ENCODE assay signal across 8 cellular contexts in the genomic region with DNA sequence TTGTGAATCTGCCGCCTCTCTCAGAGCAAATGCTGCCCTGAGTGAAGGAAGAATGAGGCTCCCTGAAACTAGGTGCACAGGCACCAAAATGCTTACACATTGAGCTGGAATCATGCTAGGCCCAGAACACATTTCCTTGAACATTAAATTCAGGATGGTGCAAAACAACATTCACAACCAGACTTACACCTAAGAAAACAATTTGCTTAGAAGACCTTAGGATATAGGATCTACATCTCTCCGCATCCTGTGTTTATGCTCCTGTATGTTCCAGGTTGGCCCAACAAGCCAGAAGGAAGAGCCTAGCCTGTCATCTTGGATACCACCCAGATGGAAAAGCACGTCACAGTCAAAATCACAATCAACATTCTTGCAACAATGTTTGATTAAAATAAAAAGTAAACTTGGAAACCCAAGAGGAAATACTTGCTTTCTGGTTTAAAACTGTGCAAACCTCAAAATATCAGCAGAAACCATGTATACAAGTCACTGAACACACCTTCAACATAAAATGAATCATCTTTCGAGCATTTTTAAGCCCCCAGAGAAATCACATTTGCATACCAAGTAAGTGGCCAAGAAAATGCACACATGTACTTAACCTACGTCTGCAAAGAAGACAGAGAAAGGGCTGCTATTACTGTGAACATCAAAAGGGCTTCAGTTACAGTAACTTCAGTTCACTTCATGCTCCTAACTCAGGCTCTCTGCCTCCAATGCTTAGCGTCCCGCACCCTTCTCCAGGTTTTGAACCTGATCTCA. TPM values are rescaled to one million over a fixed set of nuclear protein-coding genes. Genes with fewer than 3 reads are reported as not detected.
DNase-seq lines count a peak whose midpoint lies in the region; ATAC-seq, FAIRE-seq and TF ChIP-seq lines count a peak whose summit lies in the region.

No MANE protein-coding gene starts in this region.

- H4K20me1 ChIP-seq in PC-3 (ENCODE audit: low read length), result peaks cover 34% of the 10 kb centered on the region

- H3K9ac ChIP-seq in PC-3 (ENCODE audit: low read length) (peak overlapping the region; percentile 78), endocrine pancreas (ENCODE audit: control insufficient read depth, insufficient read depth, low read length) (no peak overlapping the region)

- ATAC-seq in PC-3, result no peak
- ATAC-seq in pancreas, result no peak

- H3K4me1 ChIP-seq in HAP-1, result peaks cover 9% of the 10 kb centered on the region
- peaks cover 69% of the 10 kb centered on the region for H3K4me1 ChIP-seq in PC-3 (ENCODE audit: insufficient read depth, low read length)
- no peaks in the 10 kb centered on the region for H3K4me1 ChIP-seq in endocrine pancreas (ENCODE audit: control insufficient read depth, insufficient read depth, low read length)
- peaks cover 0 to 11% (median 0%) of the 10 kb centered on the region in 3 donors for H3K4me1 ChIP-seq in pancreas

- H3K79me2 ChIP-seq in PC-3 (ENCODE audit: low read length), result peaks cover 61% of the 10 kb centered on the region

- WGBS in pancreas, 2 donors, result 23% methylated on average over 7 of the region's 7 CpGs

- peak overlapping the region; percentile 89 for H3K4me2 ChIP-seq in PC-3 (ENCODE audit: low read length)

- intact Hi-C loops in PC-3 (cut with micrococcal nuclease) (loop anchor here (1.0 to 2.0 kb wide), 3 partner anchors 9 to 140 kb away; no protein-coding TSS in a partner anchor), pancreas (cut with DNase I) (loop anchor here in 1 of 3 donors (10.0 kb wide), 1 partner anchor 104 kb away; no protein-coding TSS in a partner anchor)

- H3K9me3 ChIP-seq in HAP-1 (no peaks in the 10 kb centered on the region), PC-3 (ENCODE audit: low read length) (no peaks in the 10 kb centered on the region), endocrine pancreas (ENCODE audit: control insufficient read depth, low read length) (no peaks in the 10 kb centered on the region), pancreas (no peaks in the 10 kb centered on the region)

- no peak for TF ChIP-seq CTCF in PC-3 (conservative IDR thresholded peaks at IDR 0.05; ENCODE audit: low read depth, low read length)
- TF ChIP-seq CTCF in pancreas (IDR thresholded peaks at IDR 0.05), result no peak

- TSS peak; percentile 31 for BruUV-seq in PC-3 (replicated peaks; lab: Mats Ljungman, UMichigan)

- H3K27ac ChIP-seq in PC-3 (ENCODE audit: low read length) (peak overlapping the region; percentile 69), pancreas (peak overlapping the region in 3 of 4 donors; percentile 75 to 95 (median 94))

- POLR2A ChIA-PET in PC-3 (lab: Charles Lee; ENCODE audit: unreplicated experiment), result interaction anchor here (0.5 kb wide), 1 partner anchor 1026 kb away, joined by 4 read pairs; no protein-coding TSS in a partner anchor

- DNase-seq in NOMO-1 treated with DMSO at 0.1 percent for 48 hours (lab: John Stamatoyannopoulos, UW; ENCODE audit: unreplicated experiment) (peak; percentile 19), NOMO-1 treated with dmso at 0.1 percent for 144 hours (lab: John Stamatoyannopoulos, UW; ENCODE audit: unreplicated experiment) (no peak), HAP-1 (ENCODE audit: low spot score in 2 of 2) (peak in 1 of 2 experiments; percentile 18), PC-3 (peak; percentile 64), pancreas (no peak), HuH-7.5 (ENCODE audit: low spot score) (no peak), NCI-H774 (lab: John Stamatoyannopoulos, UW) (no peak)

- CTCF ChIA-PET in PC-3 (lab: Charles Lee), result interaction anchor here (1.0 kb wide), 1 partner anchor 96 kb away, joined by 5 read pairs; no protein-coding TSS in a partner anchor

- H2AFZ ChIP-seq in PC-3 (ENCODE audit: low read length), result peak overlapping the region; percentile 73; the same call in 1 of the 2 replicates

- no peaks in the 10 kb centered on the region for H3K9me2 ChIP-seq in PC-3 (replicated peaks; ENCODE audit: low read length)

- H3K27me3 ChIP-seq in HAP-1 (ENCODE audit: low read depth) (no peaks in the 10 kb centered on the region), PC-3 (ENCODE audit: low read length) (no peaks in the 10 kb centered on the region), endocrine pancreas (ENCODE audit: control insufficient read depth, insufficient read depth, low read length) (peaks cover 3% of the 10 kb centered on the region), pancreas (no peaks in the 10 kb centered on the region)

- no peaks in the 10 kb centered on the region for H3K36me3 ChIP-seq in HAP-1 (replicated peaks)
- peaks cover 19% of the 10 kb centered on the region for H3K36me3 ChIP-seq in PC-3 (ENCODE audit: low read depth, low read length)
- H3K36me3 ChIP-seq in endocrine pancreas (ENCODE audit: control insufficient read depth, insufficient read depth, low read length), result no peaks in the 10 kb centered on the region
- peaks cover 0 to 15% (median 0%) of the 10 kb centered on the region in 3 donors for H3K36me3 ChIP-seq in pancreas

- H3F3A ChIP-seq in PC-3 (ENCODE audit: low read length, unreplicated experiment), result peaks cover 6% of the 10 kb centered on the region

- FAIRE-seq in pancreas (lab: Jason Lieb, UNC), result no peak

- in situ Hi-C loops in HAP-1 (cut with MboI; ENCODE audit: low sequenced_read_pairs), result loop anchor here (25.0 kb wide), 1 partner anchor 602 kb away; no protein-coding TSS in a partner anchor

- H3K4me3 ChIP-seq in HAP-1 (peak overlapping the region; percentile 54), PC-3 (ENCODE audit: low read length) (peak overlapping the region; percentile 91), endocrine pancreas (ENCODE audit: control insufficient read depth, insufficient read depth, low read length) (peak overlapping the region; percentile 45), pancreas (peak overlapping the region; percentile 64 to 81 (median 78))

RNA-seq across cellular contexts. Expression of a gene that starts 1.6 kb away (rescaled TPM):
- total RNA-seq in PC-3 (2014; rRNA removed), result 24.5 TPM in 2 replicates
- 10 to 100 TPM; 21.4 to 63.1 (median 28.5) TPM for total RNA-seq in pancreas
- polyA plus RNA-seq in pancreas, result 10 to 100 TPM; 21.3 to 26.3 TPM

RNA-seq across cellular contexts. Expression of a gene that starts 46.1 kb away (rescaled TPM):
- 91.5 and 131 TPM in 2 replicates for total RNA-seq in PC-3 (2014; rRNA removed)
- 100 to 1,000 TPM in 2 of 6 donors, 10 to 100 TPM in 4; 59.2 to 140 (median 73.8) TPM for total RNA-seq in pancreas
- polyA plus RNA-seq in pancreas, result 100 to 1,000 TPM in 1 of 2 donors, 10 to 100 TPM in 1; 82.8 to 127 TPM

Comparison
In these comparisons a context has a peak if more than half of its experiments do, and no peak if none do; other contexts are left out.
1. DNase-seq: peak in NOMO-1 treated with DMSO at 0.1 percent for 48 hours (single experiment) and PC-3 (single experiment); none in NOMO-1 treated with dmso at 0.1 percent for 144 hours (single experiment), pancreas (0 of 6), HuH-7.5 (single experiment) and NCI-H774 (single experiment).
2. Peak in every context shown above with its lines, with median percentiles within 50 percentile points of each other: H3K4me3 ChIP-seq.